8 cellular contexts compared by ENCODE assay signal in genomic region chr10:74658511-74658910, GRCh38.
"Had no signal": no experiment of that assay in that cellular context is flagged by ENCODE, and none has a peak within 500 bp of the region (broad histone marks: within the 10 kb centered on the region; RNA-seq: fewer than 3 reads in every experiment).

No MANE protein-coding gene starts in this region.

- DNase-seq: IMR-90, KBM-7, KG1 had no signal

- ATAC-seq: HepG2 had no signal

- FAIRE-seq: HepG2, HTR-8/SVneo had no signal

- H3K9ac ChIP-seq: KMS-11 had no signal

- H3K9me3 Mint-ChIP-seq: IgD-negative memory B cell had no signal

- H3K27ac ChIP-seq: HL-60, KMS-11 had no signal

- H3K4me3 Mint-ChIP-seq: IgD-negative memory B cell had no signal

- H3K4me2 ChIP-seq: KMS-11 had no signal

- H3K27me3 Mint-ChIP-seq: IgD-negative memory B cell had no signal
